In genomic region chr15:73677146-73677607, GRCh38 we compare ENCODE assay signal across 1 cellular context.
TF ChIP-seq lines count a peak whose summit lies in the region.

No MANE protein-coding gene starts in this region.

TF ChIP-seq in HepG2, 621 proteins besides CTCF, POLR2A, EP300 and RAD21 (continued from another document):
- TF ChIP-seq NONO (IDR thresholded peaks at IDR 0.05) (no peak), NONO (CRISPR knock-in tag; conservative IDR thresholded peaks at IDR 0.05) (no peak), ZBTB37 (CRISPR knock-in tag; IDR thresholded peaks at IDR 0.05) (no peak), MZF1 (CRISPR knock-in tag; IDR thresholded peaks at IDR 0.05; ENCODE audit: borderline replicate concordance) (no peak), SCMH1 (CRISPR knock-in tag; IDR thresholded peaks at IDR 0.05; ENCODE audit: borderline replicate concordance) (no peak), GABPA (IDR thresholded peaks at IDR 0.05; ENCODE audit: low read depth, low read length) (no peak), GABPA (CRISPR knock-in tag; IDR thresholded peaks at IDR 0.05; ENCODE audit: low read depth) (no peak), ZNF546 (CRISPR knock-in tag; conservative IDR thresholded peaks at IDR 0.05) (no peak), ZNF556 (CRISPR knock-in tag; IDR thresholded peaks at IDR 0.05; ENCODE audit: borderline replicate concordance) (no peak), HOXA3 (CRISPR knock-in tag; IDR thresholded peaks at IDR 0.05) (peak; percentile 33; the same call in 1 of the 2 replicates), ZNF484 (CRISPR knock-in tag; IDR thresholded peaks at IDR 0.05; ENCODE audit: borderline replicate concordance, low read depth) (no peak), ZNF574 (CRISPR knock-in tag; IDR thresholded peaks at IDR 0.05) (0 out of 2 replicates have a peak, but pooled peaks have one; percentile 21), ZNF503 (CRISPR knock-in tag; IDR thresholded peaks at IDR 0.05) (no peak), IRF2 (CRISPR knock-in tag; IDR thresholded peaks at IDR 0.05) (0 out of 2 replicates have a peak, but pooled peaks have one; percentile 27), ZNF275 (CRISPR knock-in tag; IDR thresholded peaks at IDR 0.05; ENCODE audit: borderline replicate concordance) (no peak), ZNF33A (CRISPR knock-in tag; IDR thresholded peaks at IDR 0.05; ENCODE audit: borderline replicate concordance) (no peak), TGIF2 (CRISPR knock-in tag; IDR thresholded peaks at IDR 0.05) (peak; percentile 67; the same call in 1 of the 2 replicates), ZBTB43 (CRISPR knock-in tag; conservative IDR thresholded peaks at IDR 0.05) (no peak), ZNF639 (CRISPR knock-in tag; conservative IDR thresholded peaks at IDR 0.05) (no peak), ZNF282 (IDR thresholded peaks at IDR 0.05; ENCODE audit: partially characterized antibody) (no peak), POGZ (CRISPR knock-in tag; IDR thresholded peaks at IDR 0.05) (no peak), ZNF841 (CRISPR knock-in tag; IDR thresholded peaks at IDR 0.05; ENCODE audit: borderline replicate concordance) (no peak)
